Comparison of ENCODE assay signal across 8 cellular contexts in genomic region chr16:2009791-2010510, GRCh38. TPM values are rescaled to one million over a fixed set of nuclear protein-coding genes. Genes with fewer than 3 reads are reported as not detected.
DNase-seq lines count a peak whose midpoint lies in the region; ATAC-seq and TF ChIP-seq lines count a peak whose summit lies in the region.

Gene ZNF598 (minus strand): TSS chr16:2009821.

- no peaks in the 10 kb centered on the region for H3K27me3 Mint-ChIP-seq in chondrocyte (ENCODE audit: low read depth)

- TF ChIP-seq CTCF in chondrocyte (IDR thresholded peaks at IDR 0.05), result peak; percentile 47

- DNase-seq in NCI-H2081 (lab: John Stamatoyannopoulos, UW), result peak; percentile 80 to 88
- DNase-seq in NCI-H2081 treated with DMSO at 0.1 percent for 48 hours (lab: John Stamatoyannopoulos, UW), result no peak
- peak; percentile 97 for DNase-seq in NCI-H2227 (lab: John Stamatoyannopoulos, UW; ENCODE audit: unreplicated experiment)
- peak; percentile 82 for DNase-seq in activated CD4-positive, CD25-positive, alpha-beta regulatory T cell treated with anti-CD3 and anti-CD28 coated beads, Interleukin-2, amount 50 U/mL, for 72 hours
- no peak for DNase-seq in chondrocyte (ENCODE audit: low spot score)
- DNase-seq in kidney tubule cell (ENCODE audit: low spot score), result peak; percentile 87
- peak; percentile 56 to 69 for DNase-seq in stimulated activated CD4-positive, alpha-beta T cell treated with anti-CD3 and anti-CD28 coated beads, Interleukin-15, amount 100 ng/mL, for 48 hours (ENCODE audit: low read depth in 2 of 2)

- peak within 1 kb of the TSS; percentile 86 for H3K4me3 Mint-ChIP-seq in chondrocyte (ENCODE audit: unreplicated experiment)

- peaks cover 37% of the 10 kb centered on the region for H3K4me1 Mint-ChIP-seq in chondrocyte (ENCODE audit: low read depth)

- peak within 1 kb of the TSS; percentile 93 for H3K27ac Mint-ChIP-seq in chondrocyte (ENCODE audit: unreplicated experiment)

- H3K36me3 Mint-ChIP-seq in chondrocyte (ENCODE audit: low read depth), result no peaks in the 10 kb centered on the region

- no peaks in the 10 kb centered on the region for H3K9me3 Mint-ChIP-seq in chondrocyte (ENCODE audit: low read depth)

- peak; percentile 80 for ATAC-seq in HG03039 (IDR thresholded peaks at IDR 0.05; ENCODE audit: unreplicated experiment)

RNA-seq across cellular contexts. Expression of gene ZNF598, which starts in this region (rescaled TPM):
- total RNA-seq in chondrocyte, result 39.0 to 43.4 TPM (median 41.7 TPM) in 3 replicates

Comparison
In these comparisons a context has a peak if more than half of its experiments do, and no peak if none do; other contexts are left out.
1. DNase-seq: peak in NCI-H2081 (2 of 2), NCI-H2227 (single experiment), activated CD4-positive, CD25-positive, alpha-beta regulatory T cell treated with anti-CD3 and anti-CD28 coated beads, Interleukin-2, amount 50 U/mL, for 72 hours (single experiment), kidney tubule cell (single experiment) and stimulated activated CD4-positive, alpha-beta T cell treated with anti-CD3 and anti-CD28 coated beads, Interleukin-15, amount 100 ng/mL, for 48 hours (2 of 2); none in NCI-H2081 treated with DMSO at 0.1 percent for 48 hours (single experiment) and chondrocyte (single experiment).